ENCODE assay signal across 20 cellular contexts in the genomic region with DNA sequence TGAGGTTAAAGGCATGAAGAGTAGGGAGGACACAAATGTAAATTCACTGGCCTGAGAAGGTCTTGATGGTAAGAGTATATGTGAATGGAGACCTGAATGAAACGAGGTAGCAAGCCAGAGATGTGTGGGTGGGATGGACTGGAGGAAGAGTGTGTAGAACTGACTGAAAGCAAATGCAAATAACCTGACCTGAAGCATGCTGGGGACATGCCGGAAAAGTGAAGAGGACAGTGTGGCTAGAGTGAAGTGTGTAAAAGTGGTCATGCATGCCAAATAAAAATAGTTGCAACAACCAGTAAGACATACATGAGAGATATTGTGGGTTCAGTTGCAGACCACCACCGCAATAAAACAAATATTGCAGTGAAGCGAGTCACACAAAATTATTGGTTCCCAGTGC.
"Had no signal": no experiment of that assay in that cellular context is flagged by ENCODE, and none has a peak within 500 bp of the region (broad histone marks: within the 10 kb centered on the region; RNA-seq: fewer than 3 reads in every experiment).

No MANE protein-coding gene starts in this region.

- H3K4me3 ChIP-seq: coronary artery, left ventricle myocardium inferior, right atrium auricular region, smooth muscle cell, testis had no signal

- H3K4me3 Mint-ChIP-seq: activated naive CD8-positive, alpha-beta T cell treated with anti-CD3 and anti-CD28 coated beads, Interleukin-2, amount 10 ng/mL, durations not matched to agents 7 days and 5 days; brain; naive thymus-derived CD8-positive, alpha-beta T cell; stimulated activated naive CD8-positive, alpha-beta T cell treated with anti-CD3 and anti-CD28 coated beads, Interleukin-15, amount 100 ng/mL, for 72 hours had no signal

- H3K4me1 ChIP-seq: testis had no signal

- H3K36me3 ChIP-seq: left ventricle myocardium inferior had no signal

- H3K9me3 ChIP-seq: left ventricle myocardium inferior, right atrium auricular region, testis had no signal

- H3K27ac ChIP-seq: coronary artery, left ventricle myocardium inferior, testis had no signal

- H3K36me3 Mint-ChIP-seq: brain had no signal

- DNase-seq: activated CD4-positive, CD25-positive, alpha-beta regulatory T cell treated with anti-CD3 and anti-CD28 coated beads, Interleukin-2, amount 50 U/mL, for 72 hours; activated naive CD4-positive, alpha-beta T cell; activated naive CD8-positive, alpha-beta T cell treated with anti-CD3 and anti-CD28 coated beads, Interleukin-2, amount 10 ng/mL, durations not matched to agents 7 days and 5 days; activated T-cell treated with anti-CD3 and anti-CD28 coated beads for 4 hours; central memory CD4-positive, alpha-beta T cell; glutamatergic neuron; hypothalamus; kidney; left ventricle myocardium inferior; naive thymus-derived CD8-positive, alpha-beta T cell; occipital lobe; stimulated activated naive CD8-positive, alpha-beta T cell treated with anti-CD3 and anti-CD28 coated beads, Interleukin-15, amount 100 ng/mL, for 72 hours; T-helper 9 cell; testis had no signal

- H3K9me3 Mint-ChIP-seq: naive thymus-derived CD8-positive, alpha-beta T cell had no signal

- H3K27me3 Mint-ChIP-seq: activated naive CD8-positive, alpha-beta T cell treated with anti-CD3 and anti-CD28 coated beads, Interleukin-2, amount 10 ng/mL, durations not matched to agents 7 days and 5 days; naive thymus-derived CD8-positive, alpha-beta T cell; progenitor cell of endocrine pancreas; stimulated activated naive CD8-positive, alpha-beta T cell treated with anti-CD3 and anti-CD28 coated beads, Interleukin-15, amount 100 ng/mL, for 72 hours had no signal

- ATAC-seq: esophagus mucosa; naive thymus-derived CD8-positive, alpha-beta T cell; stimulated activated naive CD8-positive, alpha-beta T cell treated with anti-CD3 and anti-CD28 coated beads, Interleukin-15, amount 100 ng/mL, for 72 hours had no signal

- H3K27me3 ChIP-seq: right atrium auricular region, testis had no signal

- H3K27ac Mint-ChIP-seq: activated naive CD8-positive, alpha-beta T cell treated with anti-CD3 and anti-CD28 coated beads, Interleukin-2, amount 10 ng/mL, durations not matched to agents 7 days and 5 days; brain; progenitor cell of endocrine pancreas; stimulated activated naive CD8-positive, alpha-beta T cell treated with anti-CD3 and anti-CD28 coated beads, Interleukin-15, amount 100 ng/mL, for 72 hours had no signal

- H3K4me2 ChIP-seq: smooth muscle cell had no signal
